20 cellular contexts compared by ENCODE assay signal in genomic region chr1:101295212-101295611, GRCh38. TPM values are rescaled to one million over a fixed set of nuclear protein-coding genes. Genes with fewer than 3 reads are reported as not detected.
DNase-seq lines count a peak whose midpoint lies in the region; ATAC-seq and FAIRE-seq lines count a peak whose summit lies in the region.
"Had no signal": no experiment of that assay in that cellular context is flagged by ENCODE, and none has a peak within 500 bp of the region (broad histone marks: within the 10 kb centered on the region; RNA-seq: fewer than 3 reads in every experiment).

No MANE protein-coding gene starts in this region.

- H3K4me3 Mint-ChIP-seq in T-cell (no peak overlapping the region), immature natural killer cell (no peak overlapping the region)
- H3K4me3 Mint-ChIP-seq: activated T-helper 1 cell treated with anti-CD3 and anti-CD28 coated beads, Interleukin-12 subunit alpha, Interleukin-12 subunit beta, Interleukin-2, Interleukin-4 antibody, amounts not matched to agents 30 ng/mL and 10 ng/mL and 1 ng/mL, durations not matched to agents 14 hours and 24 hours and 36 hours had no signal

- H3K9me3 Mint-ChIP-seq in T-cell = no peaks in the 10 kb centered on the region
- H3K9me3 Mint-ChIP-seq in immature natural killer cell = no peaks in the 10 kb centered on the region
- H3K9me3 Mint-ChIP-seq: activated T-helper 1 cell treated with anti-CD3 and anti-CD28 coated beads, Interleukin-12 subunit alpha, Interleukin-12 subunit beta, Interleukin-2, Interleukin-4 antibody, amounts not matched to agents 30 ng/mL and 10 ng/mL and 1 ng/mL, durations not matched to agents 14 hours and 24 hours and 36 hours had no signal

- peaks cover 61 to 80% (median 67%) of the 10 kb centered on the region in 3 donors for H3K4me1 Mint-ChIP-seq in T-cell
- peaks cover 49 to 81% of the 10 kb centered on the region in 2 donors for H3K4me1 Mint-ChIP-seq in immature natural killer cell

- POLR2A ChIA-PET in T-cell (lab: Charles Lee) = interaction anchor here (0.6 to 0.7 kb wide), 3 partner anchors 14 to 60 kb away, joined by 3 to 4 read pairs (median 3); no protein-coding TSS in a partner anchor

- H3K27ac Mint-ChIP-seq in T-cell (peak overlapping the region; percentile 78 to 85), immature natural killer cell (peak overlapping the region; percentile 11 to 68 (median 49))

- peak; percentile 9 for FAIRE-seq in GM18507 (lab: Jason Lieb, UNC)

- CTCF ChIA-PET in T-cell (lab: Charles Lee) = interaction anchor here (0.5 to 1.5 kb wide), 6 partner anchors 10 to 185 kb away, joined by 3 to 8 read pairs (median 3); no protein-coding TSS in a partner anchor

- ATAC-seq in T-cell (replicated peaks in 1 of 4) (peak in 1 of 4 experiments; percentile 14), GM18870 (IDR thresholded peaks at IDR 0.05; ENCODE audit: unreplicated experiment) (no peak)
- ATAC-seq: upper lobe of right lung had no signal

- H3K27me3 Mint-ChIP-seq in T-cell (no peaks in the 10 kb centered on the region), immature natural killer cell (ENCODE audit: low read depth in 3 of 3) (peaks cover 0 to 1% (median 0%) of the 10 kb centered on the region in 3 donors)

- peak; percentile 9 for DNase-seq in DMS153 (lab: John Stamatoyannopoulos, UW)
- no peak for DNase-seq in DMS153 treated with DMSO at 0.1 percent for 48 hours (lab: John Stamatoyannopoulos, UW; ENCODE audit: unreplicated experiment)
- no peak for DNase-seq in GM18507 (ENCODE audit: extremely low spot score, insufficient read length, low read depth)
- no peak for DNase-seq in T-cell
- no peak for DNase-seq in immature natural killer cell
- DNase-seq in NCI-H187 treated with DMSO at 0.1 percent for 48 hours (lab: John Stamatoyannopoulos, UW) = no peak
- no peak for DNase-seq in cortex of kidney (lab: John Stamatoyannopoulos, UW)
- DNase-seq: AML-193; Caco-2; EL; MM.1S; NCI-H1694; NCI-H446 treated with DMSO at 0.1 percent for 48 hours; NK-92 treated with Interleukin-12 subunit alpha and Interleukin-12 subunit beta, amount 100 ng/mL, for 24 hours; SK-N-SH; stimulated activated CD4-positive, alpha-beta T cell treated with anti-CD3 and anti-CD28 coated beads, Interleukin-4, amount 100 ng/mL, for 4 hours; stomach; upper lobe of right lung had no signal

- no peaks in the 10 kb centered on the region for H3K36me3 Mint-ChIP-seq in T-cell
- peaks cover 0 to 10% (median 2%) of the 10 kb centered on the region in 3 donors for H3K36me3 Mint-ChIP-seq in immature natural killer cell

RNA-seq across cellular contexts. Expression of gene S1PR1, which starts 58.4 kb away (rescaled TPM):
- total RNA-seq in T-cell = 100 to 1,000 TPM; 178 to 368 (median 354) TPM
- polyA plus RNA-seq in immature natural killer cell = 100 to 1,000 TPM in 2 of 3 donors, 10 to 100 TPM in 1; 99.8 to 142 (median 126) TPM
- total RNA-seq: Caco-2 had no signal
